In genomic region chr1:211630236-211631081, GRCh38 we compare ENCODE assay signal across 1 cellular context.
A peak's percentile ranks its signal among the peaks of the same experiment; 100 is the strongest.
TF ChIP-seq lines count a peak whose summit lies in the region.

No MANE protein-coding gene starts in this region.

TF ChIP-seq in HepG2, 621 proteins besides CTCF, POLR2A, EP300 and RAD21 (continued from another document and continues in another):
- TF ChIP-seq ZNF484 (CRISPR knock-in tag; IDR thresholded peaks at IDR 0.05; ENCODE audit: borderline replicate concordance, low read depth) (no peak), MAZ (IDR thresholded peaks at IDR 0.05; ENCODE audit: borderline replicate concordance, low read depth, low read length) (no peak; the same call in 1 of the 2 replicates), MAZ (CRISPR knock-in tag; IDR thresholded peaks at IDR 0.05; ENCODE audit: low read depth) (0 out of 2 replicates have a peak, but pooled peaks have one; percentile 28), SP140L (CRISPR knock-in tag; IDR thresholded peaks at IDR 0.05; ENCODE audit: borderline replicate concordance) (no peak), NAIF1 (CRISPR knock-in tag; IDR thresholded peaks at IDR 0.05; ENCODE audit: borderline replicate concordance) (no peak), HNF4A (CRISPR knock-in tag; IDR thresholded peaks at IDR 0.05) (no peak), ZBED4 (CRISPR knock-in tag; IDR thresholded peaks at IDR 0.05; ENCODE audit: borderline replicate concordance) (no peak), ZNF646 (CRISPR knock-in tag; IDR thresholded peaks at IDR 0.05) (peak; percentile 69), TFAP4 (IDR thresholded peaks at IDR 0.05; ENCODE audit: borderline replicate concordance, low read depth) (no peak), RBFOX2 (IDR thresholded peaks at IDR 0.05; ENCODE audit: low read depth, low read length) (no peak), ESRRA (CRISPR knock-in tag; IDR thresholded peaks at IDR 0.05; ENCODE audit: low read depth) (no peak), SMARCC2 (IDR thresholded peaks at IDR 0.05) (no peak), ZNF720 (CRISPR knock-in tag; IDR thresholded peaks at IDR 0.05) (no peak), CBFB (CRISPR knock-in tag; IDR thresholded peaks at IDR 0.05) (no peak), ZFAT (CRISPR knock-in tag; conservative IDR thresholded peaks at IDR 0.05) (no peak), ZNF101 (CRISPR knock-in tag; IDR thresholded peaks at IDR 0.05; ENCODE audit: borderline replicate concordance, low read depth) (no peak), HIC2 (CRISPR knock-in tag; IDR thresholded peaks at IDR 0.05; ENCODE audit: low read depth) (peak; percentile 56; the same call in 1 of the 2 replicates), THRA (CRISPR knock-in tag; IDR thresholded peaks at IDR 0.05; ENCODE audit: borderline replicate concordance) (no peak; the same call in 1 of the 2 replicates), ARNT (IDR thresholded peaks at IDR 0.05) (no peak), ZNF10 (CRISPR knock-in tag; IDR thresholded peaks at IDR 0.05; ENCODE audit: borderline replicate concordance, low read depth) (no peak), DZIP1 (CRISPR knock-in tag; IDR thresholded peaks at IDR 0.05) (no peak), RARG (CRISPR knock-in tag; IDR thresholded peaks at IDR 0.05; ENCODE audit: low read depth) (no peak), MLX (CRISPR knock-in tag; IDR thresholded peaks at IDR 0.05) (no peak), THAP11 (CRISPR knock-in tag; IDR thresholded peaks at IDR 0.05) (0 out of 2 replicates have a peak, but pooled peaks have one; percentile 21), MED1 (CRISPR knock-in tag; IDR thresholded peaks at IDR 0.05) (peak; percentile 51; the same call in 1 of the 2 replicates), HMGXB4 (CRISPR knock-in tag; IDR thresholded peaks at IDR 0.05; ENCODE audit: borderline replicate concordance in 1 of 2, low read depth in 1 of 2) (peak; percentile 76 to 80), RBM39 (IDR thresholded peaks at IDR 0.05; ENCODE audit: low read depth, low read length, poor library complexity, severe bottlenecking) (no peak), ZKSCAN5 (CRISPR knock-in tag; IDR thresholded peaks at IDR 0.05) (no peak), ZNF792 (CRISPR knock-in tag; IDR thresholded peaks at IDR 0.05) (0 out of 2 replicates have a peak, but pooled peaks have one; percentile 46), FOXP1 (IDR thresholded peaks at IDR 0.05) (no peak), FOXP1 (CRISPR knock-in tag; IDR thresholded peaks at IDR 0.05) (no peak), ELK4 (CRISPR knock-in tag; IDR thresholded peaks at IDR 0.05; ENCODE audit: borderline replicate concordance) (no peak), ZNF674 (CRISPR knock-in tag; IDR thresholded peaks at IDR 0.05; ENCODE audit: low read depth) (no peak), ZNF326 (CRISPR knock-in tag; IDR thresholded peaks at IDR 0.05; ENCODE audit: borderline replicate concordance) (no peak), NKX3-1 (CRISPR knock-in tag; IDR thresholded peaks at IDR 0.05) (no peak), THYN1 (CRISPR knock-in tag; IDR thresholded peaks at IDR 0.05; ENCODE audit: borderline replicate concordance, low read depth) (no peak), TOE1 (CRISPR knock-in tag; IDR thresholded peaks at IDR 0.05) (no peak), ADNP (CRISPR knock-in tag; IDR thresholded peaks at IDR 0.05) (no peak), PHF21A (CRISPR knock-in tag; IDR thresholded peaks at IDR 0.05) (peak; percentile 54; the same call in 1 of the 2 replicates), ZNF576 (CRISPR knock-in tag; IDR thresholded peaks at IDR 0.05) (no peak)
